Comparison of ENCODE assay signal across 1 cellular context in genomic region chr3:134373942-134374790, GRCh38.
TF ChIP-seq lines count a peak whose summit lies in the region.

AMOTL2 (minus strand) TSS chr3:134374447; CDS start chr3:134371433, 3,014 bp downstream.

TF ChIP-seq in HepG2, 621 proteins besides CTCF, POLR2A, EP300 and RAD21 (continued from another document and continues in another):
- TF ChIP-seq ZBTB43 (CRISPR knock-in tag; conservative IDR thresholded peaks at IDR 0.05) = peak; percentile 81
- no peak for TF ChIP-seq ZNF354B (CRISPR knock-in tag; IDR thresholded peaks at IDR 0.05)
- TF ChIP-seq MXD3 (CRISPR knock-in tag; IDR thresholded peaks at IDR 0.05) = no peak; the same call in 1 of the 2 replicates
- TF ChIP-seq MAFG (CRISPR knock-in tag; IDR thresholded peaks at IDR 0.05) = no peak
- no peak for TF ChIP-seq SMC3 (IDR thresholded peaks at IDR 0.05; ENCODE audit: low read length)
- TF ChIP-seq MYC (CRISPR knock-in tag; IDR thresholded peaks at IDR 0.05; ENCODE audit: borderline replicate concordance) = peak; percentile 60; the same call in 1 of the 2 replicates
- TF ChIP-seq, protein P1, sequence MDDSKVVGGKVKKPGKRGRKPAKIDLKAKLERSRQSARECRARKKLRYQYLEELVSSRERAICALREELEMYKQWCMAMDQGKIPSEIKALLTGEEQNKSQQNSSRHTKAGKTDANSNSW (CRISPR knock-in tag; IDR thresholded peaks at IDR 0.05; ENCODE audit: borderline replicate concordance) = no peak
- no peak for TF ChIP-seq NR2F6 (IDR thresholded peaks at IDR 0.05)
- peak; percentile 68; the same call in 1 of the 2 replicates for TF ChIP-seq NR2F6 (CRISPR knock-in tag; IDR thresholded peaks at IDR 0.05)
- TF ChIP-seq MIXL1 (CRISPR knock-in tag; IDR thresholded peaks at IDR 0.05) = 0 out of 2 replicates have a peak, but pooled peaks have one; percentile 27
- TF ChIP-seq ZNF563 (CRISPR knock-in tag; IDR thresholded peaks at IDR 0.05) = peak; percentile 60
- TF ChIP-seq ZNF891 (CRISPR knock-in tag; IDR thresholded peaks at IDR 0.05) = peak; percentile 42; the same call in 1 of the 2 replicates
- no peak for TF ChIP-seq KLF13 (CRISPR knock-in tag; IDR thresholded peaks at IDR 0.05)
- TF ChIP-seq, protein P2, sequence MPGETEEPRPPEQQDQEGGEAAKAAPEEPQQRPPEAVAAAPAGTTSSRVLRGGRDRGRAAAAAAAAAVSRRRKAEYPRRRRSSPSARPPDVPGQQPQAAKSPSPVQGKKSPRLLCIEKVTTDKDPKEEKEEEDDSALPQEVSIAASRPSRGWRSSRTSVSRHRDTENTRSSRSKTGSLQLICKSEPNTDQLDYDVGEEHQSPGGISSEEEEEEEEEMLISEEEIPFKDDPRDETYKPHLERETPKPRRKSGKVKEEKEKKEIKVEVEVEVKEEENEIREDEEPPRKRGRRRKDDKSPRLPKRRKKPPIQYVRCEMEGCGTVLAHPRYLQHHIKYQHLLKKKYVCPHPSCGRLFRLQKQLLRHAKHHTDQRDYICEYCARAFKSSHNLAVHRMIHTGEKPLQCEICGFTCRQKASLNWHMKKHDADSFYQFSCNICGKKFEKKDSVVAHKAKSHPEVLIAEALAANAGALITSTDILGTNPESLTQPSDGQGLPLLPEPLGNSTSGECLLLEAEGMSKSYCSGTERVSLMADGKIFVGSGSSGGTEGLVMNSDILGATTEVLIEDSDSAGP (CRISPR knock-in tag; IDR thresholded peaks at IDR 0.05; ENCODE audit: borderline replicate concordance) = peak; percentile 87; the same call in 1 of the 2 replicates
- TF ChIP-seq FOXP1 (IDR thresholded peaks at IDR 0.05) = no peak
- TF ChIP-seq FOXP1 (CRISPR knock-in tag; IDR thresholded peaks at IDR 0.05) = peak; percentile 25; the same call in 1 of the 2 replicates
- peak; percentile 97 for TF ChIP-seq RBFOX2 (IDR thresholded peaks at IDR 0.05; ENCODE audit: low read depth, low read length)
- TF ChIP-seq ARID2 (CRISPR knock-in tag; IDR thresholded peaks at IDR 0.05; ENCODE audit: borderline replicate concordance) = no peak
- no peak; the same call in 1 of the 2 replicates for TF ChIP-seq ZNF616 (CRISPR knock-in tag; IDR thresholded peaks at IDR 0.05; ENCODE audit: low read depth)
- 0 out of 2 replicates have a peak, but pooled peaks have one; percentile 4 for TF ChIP-seq ZNF556 (CRISPR knock-in tag; IDR thresholded peaks at IDR 0.05; ENCODE audit: borderline replicate concordance)
- TF ChIP-seq ZNF142 (CRISPR knock-in tag; IDR thresholded peaks at IDR 0.05) = peak; percentile 70
- TF ChIP-seq NCOA5 (CRISPR knock-in tag; IDR thresholded peaks at IDR 0.05) = no peak
- TF ChIP-seq ZNF10 (CRISPR knock-in tag; IDR thresholded peaks at IDR 0.05; ENCODE audit: borderline replicate concordance, low read depth) = no peak
- TF ChIP-seq ZNF280D (CRISPR knock-in tag; IDR thresholded peaks at IDR 0.05) = peak; percentile 64; the same call in 1 of the 2 replicates
- peak; percentile 24; the same call in 1 of the 2 replicates for TF ChIP-seq ZNF878 (CRISPR knock-in tag; IDR thresholded peaks at IDR 0.05)
- no peak for TF ChIP-seq CHD4 (IDR thresholded peaks at IDR 0.05; ENCODE audit: borderline replicate concordance, low read length)
- no peak for TF ChIP-seq TRAFD1 (CRISPR knock-in tag; IDR thresholded peaks at IDR 0.05; ENCODE audit: borderline replicate concordance)
- no peak for TF ChIP-seq ZNF841 (CRISPR knock-in tag; IDR thresholded peaks at IDR 0.05; ENCODE audit: borderline replicate concordance)
- no peak for TF ChIP-seq ZNF615 (CRISPR knock-in tag; IDR thresholded peaks at IDR 0.05; ENCODE audit: borderline replicate concordance)
- TF ChIP-seq FOXC1 (CRISPR knock-in tag; IDR thresholded peaks at IDR 0.05; ENCODE audit: borderline replicate concordance) = peak; percentile 72; the same call in 1 of the 2 replicates
- peak; percentile 62 for TF ChIP-seq FOSL2 (CRISPR knock-in tag; IDR thresholded peaks at IDR 0.05)
- TF ChIP-seq ZNF256 (CRISPR knock-in tag; conservative IDR thresholded peaks at IDR 0.05) = peak; percentile 86; the same call in 1 of the 2 replicates
- no peak for TF ChIP-seq TERF1 (CRISPR knock-in tag; IDR thresholded peaks at IDR 0.05)
- TF ChIP-seq BRD4 (CRISPR knock-in tag; IDR thresholded peaks at IDR 0.05) = peak; percentile 66
- no peak for TF ChIP-seq ZNF317 (CRISPR knock-in tag; IDR thresholded peaks at IDR 0.05)
- no peak for TF ChIP-seq IKZF4 (CRISPR knock-in tag; IDR thresholded peaks at IDR 0.05; ENCODE audit: borderline replicate concordance, low read depth, not compliant biosample characterization)
- TF ChIP-seq, protein P3, sequence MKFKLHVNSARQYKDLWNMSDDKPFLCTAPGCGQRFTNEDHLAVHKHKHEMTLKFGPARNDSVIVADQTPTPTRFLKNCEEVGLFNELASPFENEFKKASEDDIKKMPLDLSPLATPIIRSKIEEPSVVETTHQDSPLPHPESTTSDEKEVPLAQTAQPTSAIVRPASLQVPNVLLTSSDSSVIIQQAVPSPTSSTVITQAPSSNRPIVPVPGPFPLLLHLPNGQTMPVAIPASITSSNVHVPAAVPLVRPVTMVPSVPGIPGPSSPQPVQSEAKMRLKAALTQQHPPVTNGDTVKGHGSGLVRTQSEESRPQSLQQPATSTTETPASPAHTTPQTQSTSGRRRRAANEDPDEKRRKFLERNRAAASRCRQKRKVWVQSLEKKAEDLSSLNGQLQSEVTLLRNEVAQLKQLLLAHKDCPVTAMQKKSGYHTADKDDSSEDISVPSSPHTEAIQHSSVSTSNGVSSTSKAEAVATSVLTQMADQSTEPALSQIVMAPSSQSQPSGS (CRISPR knock-in tag; IDR thresholded peaks at IDR 0.05) = peak; percentile 89; the same call in 1 of the 2 replicates
- peak; percentile 88 for TF ChIP-seq ZFY (CRISPR knock-in tag; IDR thresholded peaks at IDR 0.05)
- no peak for TF ChIP-seq NFYC (CRISPR knock-in tag; IDR thresholded peaks at IDR 0.05)
- TF ChIP-seq ZNF383 (CRISPR knock-in tag; IDR thresholded peaks at IDR 0.05; ENCODE audit: borderline replicate concordance) = no peak
- 0 out of 2 replicates have a peak, but pooled peaks have one; percentile 7 for TF ChIP-seq ONECUT2 (CRISPR knock-in tag; IDR thresholded peaks at IDR 0.05)
- peak; percentile 77 for TF ChIP-seq MTERF4 (CRISPR knock-in tag; IDR thresholded peaks at IDR 0.05)
- TF ChIP-seq, protein P4, sequence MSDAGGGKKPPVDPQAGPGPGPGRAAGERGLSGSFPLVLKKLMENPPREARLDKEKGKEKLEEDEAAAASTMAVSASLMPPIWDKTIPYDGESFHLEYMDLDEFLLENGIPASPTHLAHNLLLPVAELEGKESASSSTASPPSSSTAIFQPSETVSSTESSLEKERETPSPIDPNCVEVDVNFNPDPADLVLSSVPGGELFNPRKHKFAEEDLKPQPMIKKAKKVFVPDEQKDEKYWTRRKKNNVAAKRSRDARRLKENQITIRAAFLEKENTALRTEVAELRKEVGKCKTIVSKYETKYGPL (CRISPR knock-in tag; IDR thresholded peaks at IDR 0.05) = no peak
- TF ChIP-seq KLF16 (CRISPR knock-in tag; IDR thresholded peaks at IDR 0.05) = peak in 1 of 2 experiments; percentile 72; a peak in 1 of 4 replicates
- no peak for TF ChIP-seq NFE2L2 (IDR thresholded peaks at IDR 0.05; ENCODE audit: low read length)
- no peak for TF ChIP-seq ZNF652 (CRISPR knock-in tag; IDR thresholded peaks at IDR 0.05; ENCODE audit: borderline replicate concordance, low read depth)
